Comparison of ENCODE assay signal across 16 cellular contexts in genomic region chr1:17633654-17634053, GRCh38.
DNase-seq lines count a peak whose midpoint lies in the region; ATAC-seq and TF ChIP-seq lines count a peak whose summit lies in the region.
"Had no signal": no experiment of that assay in that cellular context is flagged by ENCODE, and none has a peak within 500 bp of the region (broad histone marks: within the 10 kb centered on the region; RNA-seq: fewer than 3 reads in every experiment).

No MANE protein-coding gene starts in this region.

- H3K4me3 Mint-ChIP-seq in chondrocyte (ENCODE audit: unreplicated experiment) (no peak overlapping the region), osteocyte (ENCODE audit: unreplicated experiment) (no peak overlapping the region)
- H3K4me3 Mint-ChIP-seq: stimulated activated naive CD8-positive, alpha-beta T cell treated with anti-CD3 and anti-CD28 coated beads, Interleukin-15, Interleukin-2, amounts not matched to agents 100 ng/mL and 50 ng/mL, for 24 hours; T-helper 1 cell treated with Interleukin-12 subunit alpha and Interleukin-12 subunit beta and Interleukin-4 antibody, amounts not matched to agents 30 μg/mL and 1 μg/mL, for 36 hours had no signal

- ATAC-seq in HG03108 (IDR thresholded peaks at IDR 0.05; ENCODE audit: unreplicated experiment), result no peak
- ATAC-seq: lower lobe of right lung, pancreas had no signal

- no peak overlapping the region for H3K4me3 ChIP-seq in MG63
- H3K4me3 ChIP-seq: lower lobe of right lung, pancreas had no signal

- TF ChIP-seq CTCF in chondrocyte (IDR thresholded peaks at IDR 0.05), result no peak
- no peak for TF ChIP-seq CTCF in osteocyte (IDR thresholded peaks at IDR 0.05)
- TF ChIP-seq CTCF in GM10266 (IDR thresholded peaks at IDR 0.05; ENCODE audit: control insufficient read depth, insufficient read depth, low read depth, missing control alignments), result no peak

- no peaks in the 10 kb centered on the region for H3K9me3 ChIP-seq in MG63
- H3K9me3 ChIP-seq: lower lobe of right lung, pancreas had no signal

- H3K9me3 Mint-ChIP-seq in chondrocyte (ENCODE audit: low read depth) (no peaks in the 10 kb centered on the region), osteocyte (ENCODE audit: unreplicated experiment) (no peaks in the 10 kb centered on the region)
- H3K9me3 Mint-ChIP-seq: IgD-negative memory B cell; stimulated activated naive CD8-positive, alpha-beta T cell treated with anti-CD3 and anti-CD28 coated beads, Interleukin-15, Interleukin-2, amounts not matched to agents 100 ng/mL and 50 ng/mL, for 24 hours; T-helper 1 cell treated with Interleukin-12 subunit alpha and Interleukin-12 subunit beta and Interleukin-4 antibody, amounts not matched to agents 30 μg/mL and 1 μg/mL, for 36 hours had no signal

- H3K36me3 ChIP-seq in MG63, result peaks cover 10% of the 10 kb centered on the region

- peaks cover 63% of the 10 kb centered on the region for H3K4me1 Mint-ChIP-seq in chondrocyte (ENCODE audit: low read depth)
- peaks cover 50% of the 10 kb centered on the region for H3K4me1 Mint-ChIP-seq in osteocyte (ENCODE audit: unreplicated experiment)

- DNase-seq in Daoy (ENCODE audit: low read depth), result peak; percentile 80
- peak; percentile 59 for DNase-seq in MG63
- no peak for DNase-seq in chondrocyte (ENCODE audit: low spot score)
- DNase-seq in osteocyte (ENCODE audit: extremely low spot score, unreplicated experiment), result no peak
- no peak for DNase-seq in GM10266 (ENCODE audit: extremely low spot score)
- DNase-seq in NAMALWA (ENCODE audit: low spot score), result no peak
- no peak for DNase-seq in erythroblast (lab: John Stamatoyannopoulos, UW)
- DNase-seq: activated gamma-delta T cell treated with Interleukin-2 at 50 U/mL for 16 hours; lower lobe of right lung; NCI-H2029 treated with DMSO at 0.1 percent for 48 hours; pancreas; stimulated activated CD4-positive, alpha-beta T cell treated with anti-CD3 and anti-CD28 coated beads, Interleukin-2, amount 100 ng/mL, for 48 hours had no signal

- H3K27me3 Mint-ChIP-seq in chondrocyte (ENCODE audit: low read depth) (no peaks in the 10 kb centered on the region), osteocyte (ENCODE audit: unreplicated experiment) (no peaks in the 10 kb centered on the region)
- H3K27me3 Mint-ChIP-seq: stimulated activated naive CD8-positive, alpha-beta T cell treated with anti-CD3 and anti-CD28 coated beads, Interleukin-15, Interleukin-2, amounts not matched to agents 100 ng/mL and 50 ng/mL, for 24 hours had no signal

- H3K27ac Mint-ChIP-seq in chondrocyte (ENCODE audit: unreplicated experiment), result peak overlapping the region; percentile 92
- H3K27ac Mint-ChIP-seq in osteocyte (ENCODE audit: unreplicated experiment), result peak overlapping the region; percentile 84
- H3K27ac Mint-ChIP-seq: IgD-negative memory B cell; stimulated activated naive CD8-positive, alpha-beta T cell treated with anti-CD3 and anti-CD28 coated beads, Interleukin-15, Interleukin-2, amounts not matched to agents 100 ng/mL and 50 ng/mL, for 24 hours; T-helper 1 cell treated with Interleukin-12 subunit alpha and Interleukin-12 subunit beta and Interleukin-4 antibody, amounts not matched to agents 30 μg/mL and 1 μg/mL, for 36 hours had no signal

- H3K36me3 Mint-ChIP-seq in chondrocyte (ENCODE audit: low read depth) (peaks cover 38% of the 10 kb centered on the region), osteocyte (ENCODE audit: unreplicated experiment) (peaks cover 41% of the 10 kb centered on the region)

- H3K27me3 ChIP-seq in MG63, result no peaks in the 10 kb centered on the region
- H3K27me3 ChIP-seq: pancreas had no signal

- no peak for TF ChIP-seq POLR2A in erythroblast (IDR thresholded peaks at IDR 0.05; ENCODE audit: low read length)

Comparison
In these comparisons a context has a peak if more than half of its experiments do, and no peak if none do; other contexts are left out.
1. DNase-seq: peak in Daoy (single experiment) and MG63 (single experiment); none in chondrocyte (single experiment), osteocyte (single experiment), GM10266 (single experiment), NAMALWA (single experiment) and erythroblast (0 of 2).